29 cellular contexts compared by ENCODE assay signal in genomic region chr9:131161585-131161984, GRCh38.
"Had no signal": no experiment of that assay in that cellular context is flagged by ENCODE, and none has a peak within 500 bp of the region (broad histone marks: within the 10 kb centered on the region; RNA-seq: fewer than 3 reads in every experiment).

No MANE protein-coding gene starts in this region.

- H3K4me1 ChIP-seq: heart left ventricle had no signal

- H3K4me3 ChIP-seq: coronary artery, dorsolateral prefrontal cortex, heart left ventricle had no signal

- H3K27me3 ChIP-seq: brain microvascular endothelial cell, dorsolateral prefrontal cortex, heart left ventricle had no signal

- H3K27ac ChIP-seq: brain microvascular endothelial cell, coronary artery, dorsolateral prefrontal cortex, epithelial cell of prostate, heart left ventricle had no signal

- FAIRE-seq: astrocyte, bronchial epithelial cell, frontal cortex had no signal

- H3K9me3 ChIP-seq: heart left ventricle had no signal

- ATAC-seq: activated CD4-positive, alpha-beta T cell treated with anti-CD3 and anti-CD28 coated beads for 36 hours; activated CD8-positive, alpha-beta memory T cell treated with anti-CD3 and anti-CD28 coated beads, Interleukin-2, amount 10 ng/mL, durations not matched to agents 7 days and 5 days; activated CD8-positive, alpha-beta T cell treated with anti-CD3 and anti-CD28 coated beads, Interleukin-2, amount 10 ng/mL, durations not matched to agents 7 days and 5 days; activated naive CD4-positive, alpha-beta T cell treated with anti-CD3 and anti-CD28 coated beads, Interleukin-2, amount 50 U/mL, for 72 hours; activated T-cell treated with anti-CD3 and anti-CD28 coated beads, Interleukin-2, amount 50 U/mL, for 72 hours; heart left ventricle had no signal

- DNase-seq: activated CD4-positive, alpha-beta memory T cell treated with anti-CD3 and anti-CD28 coated beads for 36 hours; activated CD4-positive, alpha-beta T cell treated with anti-CD3 and anti-CD28 coated beads for 36 hours; activated CD4-positive, alpha-beta T cell treated with anti-CD3 and anti-CD28 coated beads, Interleukin-2, amount 10 ng/mL, durations not matched to agents 24 days and 14 days; activated CD4-positive, CD25-positive, alpha-beta regulatory T cell; activated CD4-positive, CD25-positive, alpha-beta regulatory T cell treated with anti-CD3 and anti-CD28 coated beads, Interleukin-2, amount 50 U/mL, for 72 hours; activated CD8-positive, alpha-beta memory T cell treated with anti-CD3 and anti-CD28 coated beads, Interleukin-2, amount 10 ng/mL, durations not matched to agents 7 days and 5 days; activated CD8-positive, alpha-beta memory T cell treated with anti-CD3 and anti-CD28 coated beads, Interleukin-2, amount 50 U/mL, for 4 hours; activated CD8-positive, alpha-beta T cell treated with anti-CD3 and anti-CD28 coated beads, Interleukin-2, amount 10 ng/mL, durations not matched to agents 7 days and 5 days; activated gamma-delta T cell; activated naive CD4-positive, alpha-beta T cell; activated naive CD4-positive, alpha-beta T cell treated with anti-CD3 and anti-CD28 coated beads, Interleukin-2, amount 10 ng/mL, durations not matched to agents 7 days and 5 days; activated naive CD8-positive, alpha-beta T cell treated with anti-CD3 and anti-CD28 coated beads, Interleukin-2, amount 10 ng/mL, durations not matched to agents 7 days and 5 days; activated T-cell treated with anti-CD3 and anti-CD28 coated beads for 4 hours; activated T-cell treated with anti-CD3 and anti-CD28 coated beads, Interleukin-2, amount 50 U/mL, for 24 hours; activated T-cell treated with anti-CD3 and anti-CD28 coated beads, Interleukin-2, amount 50 U/mL, for 72 hours; anterior cingulate cortex; brain microvascular endothelial cell; dorsolateral prefrontal cortex; effector memory CD4-positive, alpha-beta T cell; foreskin fibroblast; glutamatergic neuron; heart left ventricle; T-helper 2 cell had no signal
